26 cellular contexts compared by ENCODE assay signal in the genomic region with DNA sequence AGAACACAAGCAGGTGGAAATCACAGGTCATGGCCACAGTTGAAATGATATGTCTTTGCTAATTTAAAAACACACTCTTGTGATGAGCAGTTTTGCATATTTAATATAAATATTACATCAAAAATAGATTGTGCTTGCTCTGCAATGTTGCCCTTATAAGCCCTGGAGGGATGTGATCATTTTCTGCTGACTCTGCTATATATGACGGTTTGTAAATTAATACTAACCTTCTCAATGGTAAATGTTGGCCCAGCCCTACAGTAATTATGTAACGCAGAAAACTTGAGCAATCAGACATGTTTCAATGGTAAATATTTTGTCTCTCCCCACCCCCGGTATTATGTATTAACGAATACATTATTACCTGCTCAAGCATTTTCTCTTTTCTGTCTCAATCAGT.
"Had no signal": no experiment of that assay in that cellular context is flagged by ENCODE, and none has a peak within 500 bp of the region (broad histone marks: within the 10 kb centered on the region; RNA-seq: fewer than 3 reads in every experiment).

No MANE protein-coding gene starts in this region.

- DNase-seq: colonic mucosa; cortex of kidney; effector CD8-positive, alpha-beta T cell; effector memory CD8-positive, alpha-beta T cell; endodermal cell; erythroblast; esophagus squamous epithelium; foreskin fibroblast; foreskin melanocyte; gastrocnemius medialis; glutamatergic neuron; head of caudate nucleus; heart right ventricle; hippocampal formation; left cardiac atrium; left lung; left ventricle myocardium superior; lower lobe of right lung; mesenchymal stem cell; mucosa of descending colon; naive B cell had no signal

- FAIRE-seq: endometrium, islet of Langerhans, keratinocyte had no signal

- H3K27me3 ChIP-seq: colonic mucosa, esophagus squamous epithelium, gastrocnemius medialis, heart right ventricle, left lung had no signal

- H3K9me3 ChIP-seq: colonic mucosa, esophagus squamous epithelium, gastrocnemius medialis, lower lobe of right lung had no signal

- H3K36me3 ChIP-seq: colonic mucosa, esophagus squamous epithelium, gastrocnemius medialis, heart right ventricle, left lung, lower lobe of right lung had no signal

- ATAC-seq: effector memory CD8-positive, alpha-beta T cell; esophagus mucosa; gastrocnemius medialis; heart right ventricle; left cardiac atrium; left lung; left ventricle myocardium superior; lower lobe of right lung; mucosa of descending colon had no signal

- H3K27ac ChIP-seq: colonic mucosa, epithelial cell of prostate, esophagus squamous epithelium, gastrocnemius medialis, heart right ventricle, left lung, lower lobe of right lung had no signal

- H3K4me1 ChIP-seq: colonic mucosa, esophagus squamous epithelium, gastrocnemius medialis, heart right ventricle, left lung, lower lobe of right lung had no signal

- H3K4me3 ChIP-seq: colonic mucosa, esophagus squamous epithelium, gastrocnemius medialis, heart right ventricle, left lung, lower lobe of right lung, mucosa of descending colon had no signal
